ENCODE assay signal across 11 cellular contexts in genomic region chr7:106365252-106366005, GRCh38.
A peak's percentile ranks its signal among the peaks of the same experiment; 100 is the strongest.
DNase-seq lines count a peak whose midpoint lies in the region; ATAC-seq, FAIRE-seq and TF ChIP-seq lines count a peak whose summit lies in the region.
"Had no signal": no experiment of that assay in that cellular context is flagged by ENCODE, and none has a peak within 500 bp of the region (broad histone marks: within the 10 kb centered on the region; RNA-seq: fewer than 3 reads in every experiment).

No MANE protein-coding gene starts in this region.

- no peaks in the 10 kb centered on the region for H3K9me3 Mint-ChIP-seq in activated naive CD4-positive, alpha-beta T cell treated with anti-CD3 and anti-CD28 coated beads, Interleukin-2, amount 50 U/mL, for 24 hours
- peaks cover 8% of the 10 kb centered on the region for H3K9me3 Mint-ChIP-seq in type B pancreatic cell

- no peak for DNase-seq in activated naive CD4-positive, alpha-beta T cell treated with Interleukin-2 at 50 U/mL for 16 hours
- peak; percentile 63 for DNase-seq in colonic mucosa
- no peak for DNase-seq in type B pancreatic cell (ENCODE audit: extremely low spot score, unreplicated experiment)
- DNase-seq in mesenteric fat pad (ENCODE audit: low spot score): no peak
- no peak for DNase-seq in HTR-8/SVneo (ENCODE audit: insufficient read length, low spot score)
- DNase-seq: activated naive CD4-positive, alpha-beta T cell treated with anti-CD3 and anti-CD28 coated beads, Interleukin-2, amount 50 U/mL, for 16 hours; HCEC 1CT had no signal

- no peaks in the 10 kb centered on the region for H3K36me3 Mint-ChIP-seq in activated naive CD4-positive, alpha-beta T cell treated with anti-CD3 and anti-CD28 coated beads, Interleukin-2, amount 50 U/mL, for 24 hours
- no peaks in the 10 kb centered on the region for H3K36me3 Mint-ChIP-seq in type B pancreatic cell

- no peak overlapping the region for H3K4me3 ChIP-seq in colonic mucosa

- no peak for TF ChIP-seq CTCF in colonic mucosa (IDR thresholded peaks at IDR 0.05)
- no peak for TF ChIP-seq CTCF in type B pancreatic cell (conservative IDR thresholded peaks at IDR 0.05)

- H3K27ac ChIP-seq in colonic mucosa: peak overlapping the region; percentile 4

- H3K4me1 Mint-ChIP-seq in activated naive CD4-positive, alpha-beta T cell treated with anti-CD3 and anti-CD28 coated beads, Interleukin-2, amount 50 U/mL, for 24 hours: peaks cover 32% of the 10 kb centered on the region
- peaks cover 3% of the 10 kb centered on the region for H3K4me1 Mint-ChIP-seq in type B pancreatic cell (ENCODE audit: unreplicated experiment)

- peak overlapping the region; percentile 38 for H3K27ac Mint-ChIP-seq in activated naive CD4-positive, alpha-beta T cell treated with anti-CD3 and anti-CD28 coated beads, Interleukin-2, amount 50 U/mL, for 24 hours
- peak overlapping the region; percentile 93 for H3K27ac Mint-ChIP-seq in type B pancreatic cell

- peak; percentile 90 for ATAC-seq in HG03460 (IDR thresholded peaks at IDR 0.05; ENCODE audit: unreplicated experiment)
- ATAC-seq in GM19328 (IDR thresholded peaks at IDR 0.05; ENCODE audit: unreplicated experiment): no peak

- H3K27me3 ChIP-seq in colonic mucosa: no peaks in the 10 kb centered on the region

- no peaks in the 10 kb centered on the region for H3K9me3 ChIP-seq in colonic mucosa

- no peaks in the 10 kb centered on the region for H3K4me1 ChIP-seq in colonic mucosa

- H3K36me3 ChIP-seq in colonic mucosa: no peaks in the 10 kb centered on the region

- peaks cover 8% of the 10 kb centered on the region for H3K27me3 Mint-ChIP-seq in activated naive CD4-positive, alpha-beta T cell treated with anti-CD3 and anti-CD28 coated beads, Interleukin-2, amount 50 U/mL, for 24 hours
- peaks cover 13% of the 10 kb centered on the region for H3K27me3 Mint-ChIP-seq in type B pancreatic cell

- no peak for FAIRE-seq in HTR-8/SVneo (lab: Jason Lieb, UNC)
- FAIRE-seq: RCC 7860 had no signal

- H3K4me3 Mint-ChIP-seq in activated naive CD4-positive, alpha-beta T cell treated with anti-CD3 and anti-CD28 coated beads, Interleukin-2, amount 50 U/mL, for 24 hours: no peak overlapping the region
- peak overlapping the region; percentile 30 for H3K4me3 Mint-ChIP-seq in type B pancreatic cell

- intact Hi-C loops in colonic mucosa (cut with DNase I): loop anchor here (5.0 kb wide), 1 partner anchor 188 kb away; no protein-coding TSS in a partner anchor

- no peak overlapping the region for H3K9ac ChIP-seq in colonic mucosa (ENCODE audit: low read depth in 2 of 2, low read length in 2 of 2)
